ENCODE assay signal across 39 cellular contexts in genomic region chr3:54918516-54918915, GRCh38. TPM values are rescaled to one million over a fixed set of nuclear protein-coding genes. Genes with fewer than 3 reads are reported as not detected.
"Had no signal": no experiment of that assay in that cellular context is flagged by ENCODE, and none has a peak within 500 bp of the region (broad histone marks: within the 10 kb centered on the region; RNA-seq: fewer than 3 reads in every experiment).

No MANE protein-coding gene starts in this region.

- H3K4me3 Mint-ChIP-seq: activated B cell treated with CpG ODN at 0.5 μM for 24 hours; activated CD4-positive, alpha-beta memory T cell treated with anti-CD3 and anti-CD28 coated beads for 36 hours; activated CD4-positive, alpha-beta T cell treated with anti-CD3 and anti-CD28 coated beads, Interleukin-2, amount 10 ng/mL, durations not matched to agents 24 days and 14 days; activated CD8-positive, alpha-beta T cell treated with anti-CD3 and anti-CD28 coated beads for 36 hours; activated naive CD4-positive, alpha-beta T cell treated with anti-CD3 and anti-CD28 coated beads for 36 hours; activated naive CD8-positive, alpha-beta T cell treated with anti-CD3 and anti-CD28 coated beads for 36 hours; activated T-cell treated with anti-CD3 and anti-CD28 coated beads, Interleukin-2, amount 50 U/mL, for 4 hours; activated T-cell treated with anti-CD3 and anti-CD28 coated beads, Interleukin-2, amount 50 U/mL, for 72 hours; activated T-helper 1 cell treated with anti-CD3 and anti-CD28 coated beads, Interleukin-12 subunit alpha, Interleukin-12 subunit beta, Interleukin-2, Interleukin-4 antibody, amounts not matched to agents 30 ng/mL and 10 ng/mL and 1 ng/mL, durations not matched to agents 14 hours and 24 hours and 36 hours; activated T-helper 17 cell treated with anti-CD3 and anti-CD28 coated beads, Interleukin-2, amount 50 U/mL, for 72 hours; T-helper 1 cell treated with Interleukin-12 subunit alpha and Interleukin-12 subunit beta and Interleukin-4 antibody, amounts not matched to agents 30 μg/mL and 1 μg/mL, for 36 hours; T-helper 2 cell treated with Interferon-gamma antibody and Interleukin-4, amounts not matched to agents 5 μg/mL and 100 μg/mL, for 36 hours had no signal

- H3K4me1 ChIP-seq: adrenal gland, body of pancreas, breast epithelium had no signal

- H3K36me3 Mint-ChIP-seq: activated CD4-positive, alpha-beta memory T cell treated with anti-CD3 and anti-CD28 coated beads for 36 hours; activated naive CD4-positive, alpha-beta T cell treated with anti-CD3 and anti-CD28 coated beads, Interleukin-2, amount 50 U/mL, for 72 hours; activated naive CD8-positive, alpha-beta T cell treated with anti-CD3 and anti-CD28 coated beads for 36 hours had no signal

- H3K9me3 Mint-ChIP-seq: activated B cell treated with CpG ODN at 0.5 μM for 24 hours; activated CD4-positive, alpha-beta memory T cell treated with anti-CD3 and anti-CD28 coated beads for 36 hours; activated CD8-positive, alpha-beta T cell treated with anti-CD3 and anti-CD28 coated beads for 36 hours; activated T-helper 1 cell treated with anti-CD3 and anti-CD28 coated beads, Interleukin-12 subunit alpha, Interleukin-12 subunit beta, Interleukin-2, Interleukin-4 antibody, amounts not matched to agents 30 ng/mL and 10 ng/mL and 1 ng/mL, durations not matched to agents 14 hours and 24 hours and 36 hours; T-helper 1 cell treated with Interleukin-12 subunit alpha and Interleukin-12 subunit beta and Interleukin-4 antibody, amounts not matched to agents 30 μg/mL and 1 μg/mL, for 36 hours; T-helper 2 cell treated with Interferon-gamma antibody and Interleukin-4, amounts not matched to agents 5 μg/mL and 100 μg/mL, for 36 hours had no signal

- H3K9me3 ChIP-seq: adrenal gland, body of pancreas, breast epithelium had no signal

- H3K27me3 ChIP-seq: adrenal gland, body of pancreas, brain microvascular endothelial cell, breast epithelium had no signal

- H3K27ac Mint-ChIP-seq: activated B cell treated with CpG ODN at 0.5 μM for 24 hours; activated CD4-positive, alpha-beta memory T cell treated with anti-CD3 and anti-CD28 coated beads for 36 hours; activated CD4-positive, alpha-beta T cell treated with anti-CD3 and anti-CD28 coated beads, Interleukin-2, amount 10 ng/mL, durations not matched to agents 24 days and 14 days; activated CD8-positive, alpha-beta T cell treated with anti-CD3 and anti-CD28 coated beads for 36 hours; activated naive CD4-positive, alpha-beta T cell treated with anti-CD3 and anti-CD28 coated beads for 36 hours; activated naive CD4-positive, alpha-beta T cell treated with anti-CD3 and anti-CD28 coated beads, Interleukin-2, amount 50 U/mL, for 72 hours; activated naive CD8-positive, alpha-beta T cell treated with anti-CD3 and anti-CD28 coated beads for 36 hours; activated T-cell treated with anti-CD3 and anti-CD28 coated beads, Interleukin-2, amount 50 U/mL, for 72 hours; activated T-helper 1 cell treated with anti-CD3 and anti-CD28 coated beads, Interleukin-12 subunit alpha, Interleukin-12 subunit beta, Interleukin-2, Interleukin-4 antibody, amounts not matched to agents 30 ng/mL and 10 ng/mL and 1 ng/mL, durations not matched to agents 14 hours and 24 hours and 36 hours; activated T-helper 17 cell treated with anti-CD3 and anti-CD28 coated beads, Interleukin-2, amount 50 U/mL, for 72 hours; T-helper 1 cell treated with Interleukin-12 subunit alpha and Interleukin-12 subunit beta and Interleukin-4 antibody, amounts not matched to agents 30 μg/mL and 1 μg/mL, for 36 hours; T-helper 2 cell treated with Interferon-gamma antibody and Interleukin-4, amounts not matched to agents 5 μg/mL and 100 μg/mL, for 36 hours had no signal

- H3K27me3 Mint-ChIP-seq: activated B cell treated with CpG ODN at 0.5 μM for 24 hours; activated CD4-positive, alpha-beta memory T cell treated with anti-CD3 and anti-CD28 coated beads for 36 hours; activated CD4-positive, alpha-beta T cell treated with anti-CD3 and anti-CD28 coated beads, Interleukin-2, amount 10 ng/mL, durations not matched to agents 24 days and 14 days; activated CD8-positive, alpha-beta T cell treated with anti-CD3 and anti-CD28 coated beads for 36 hours; activated naive CD8-positive, alpha-beta T cell treated with anti-CD3 and anti-CD28 coated beads for 36 hours; activated T-helper 17 cell treated with anti-CD3 and anti-CD28 coated beads, Interleukin-2, amount 50 U/mL, for 72 hours had no signal

- H3K4me1 Mint-ChIP-seq: activated B cell treated with CpG ODN at 0.5 μM for 24 hours; activated CD4-positive, alpha-beta T cell treated with anti-CD3 and anti-CD28 coated beads, Interleukin-2, amount 10 ng/mL, durations not matched to agents 24 days and 14 days; activated naive CD8-positive, alpha-beta T cell treated with anti-CD3 and anti-CD28 coated beads for 36 hours; activated T-helper 17 cell treated with anti-CD3 and anti-CD28 coated beads, Interleukin-2, amount 50 U/mL, for 72 hours had no signal

- H3K27ac ChIP-seq: adrenal gland, body of pancreas, brain microvascular endothelial cell, breast epithelium, VCaP had no signal

- H3K36me3 ChIP-seq: adrenal gland, brain microvascular endothelial cell, breast epithelium had no signal

- FAIRE-seq: astrocyte, TTC549 had no signal

- H3K4me3 ChIP-seq: adrenal gland, body of pancreas, breast epithelium had no signal

- ATAC-seq: activated CD8-positive, alpha-beta T cell treated with anti-CD3 and anti-CD28 coated beads for 36 hours; activated naive CD4-positive, alpha-beta T cell treated with anti-CD3 and anti-CD28 coated beads, Interleukin-2, amount 50 U/mL, for 72 hours; activated T-cell treated with anti-CD3 and anti-CD28 coated beads, Interleukin-2, amount 50 U/mL, for 4 hours; activated T-cell treated with anti-CD3 and anti-CD28 coated beads, Interleukin-2, amount 50 U/mL, for 72 hours; activated T-helper 17 cell treated with anti-CD3 and anti-CD28 coated beads, Interleukin-2, amount 50 U/mL, for 72 hours; body of pancreas had no signal

- DNase-seq: activated B cell treated with CpG ODN at 0.5 μM for 24 hours; activated CD4-positive, alpha-beta memory T cell treated with anti-CD3 and anti-CD28 coated beads for 36 hours; activated CD4-positive, alpha-beta T cell treated with anti-CD3 and anti-CD28 coated beads for 4 hours; activated CD4-positive, alpha-beta T cell treated with anti-CD3 and anti-CD28 coated beads, Interleukin-2, amount 10 ng/mL, durations not matched to agents 24 days and 14 days; activated CD4-positive, alpha-beta T cell treated with anti-CD3 and anti-CD28 coated beads, Interleukin-2, amount 50 U/mL, for 1 hour; activated CD4-positive, alpha-beta T cell treated with anti-CD3 and anti-CD28 coated beads, Interleukin-2, amount 50 U/mL, for 4 hours; activated CD4-positive, CD25-positive, alpha-beta regulatory T cell treated with anti-CD3 and anti-CD28 coated beads, Interleukin-2, amount 50 U/mL, for 72 hours; activated CD8-positive, alpha-beta memory T cell treated with anti-CD3 and anti-CD28 coated beads, Interleukin-2, amount 50 U/mL, for 4 hours; activated CD8-positive, alpha-beta T cell treated with anti-CD3 and anti-CD28 coated beads for 36 hours; activated effector memory CD4-positive, alpha-beta T cell treated with anti-CD3 and anti-CD28 coated beads, Interleukin-2, amount 50 U/mL, for 16 hours; activated gamma-delta T cell treated with Interleukin-2 at 50 U/mL for 16 hours; activated naive CD4-positive, alpha-beta T cell; activated naive CD4-positive, alpha-beta T cell treated with anti-CD3 and anti-CD28 coated beads for 36 hours; activated naive CD4-positive, alpha-beta T cell treated with anti-CD3 and anti-CD28 coated beads, Interleukin-2, amount 50 U/mL, for 16 hours; activated naive CD8-positive, alpha-beta T cell treated with anti-CD3 and anti-CD28 coated beads for 36 hours; activated T-cell treated with anti-CD3 and anti-CD28 coated beads for 4 hours; activated T-cell treated with anti-CD3 and anti-CD28 coated beads, Interleukin-2, amount 50 U/mL, for 1 hour; activated T-cell treated with anti-CD3 and anti-CD28 coated beads, Interleukin-2, amount 50 U/mL, for 4 hours; activated T-cell treated with anti-CD3 and anti-CD28 coated beads, Interleukin-2, amount 50 U/mL, for 72 hours; adrenal gland; amniotic stem cell; aorta; body of pancreas; brain microvascular endothelial cell; central memory CD4-positive, alpha-beta T cell; T-helper 1 cell; T-helper 2 cell; T-helper 9 cell had no signal

RNA-seq across cellular contexts. Expression of gene LRTM1, which starts 9.3 kb away (rescaled TPM):
- total RNA-seq: activated B cell treated with CpG ODN at 0.5 μM for 24 hours; activated CD4-positive, alpha-beta memory T cell treated with anti-CD3 and anti-CD28 coated beads for 36 hours; activated CD4-positive, alpha-beta T cell treated with anti-CD3 and anti-CD28 coated beads, Interleukin-2, amount 10 ng/mL, durations not matched to agents 24 days and 14 days; activated CD8-positive, alpha-beta memory T cell treated with anti-CD3 and anti-CD28 coated beads for 36 hours; activated CD8-positive, alpha-beta T cell treated with anti-CD3 and anti-CD28 coated beads for 36 hours; activated naive CD4-positive, alpha-beta T cell treated with anti-CD3 and anti-CD28 coated beads for 36 hours; activated naive CD4-positive, alpha-beta T cell treated with anti-CD3 and anti-CD28 coated beads, Interleukin-2, amount 50 U/mL, for 72 hours; activated naive CD8-positive, alpha-beta T cell treated with anti-CD3 and anti-CD28 coated beads for 36 hours; activated T-cell treated with anti-CD3 and anti-CD28 coated beads, Interleukin-2, amount 50 U/mL, for 4 hours; activated T-cell treated with anti-CD3 and anti-CD28 coated beads, Interleukin-2, amount 50 U/mL, for 72 hours; activated T-helper 1 cell treated with anti-CD3 and anti-CD28 coated beads, Interleukin-12 subunit alpha, Interleukin-12 subunit beta, Interleukin-2, Interleukin-4 antibody, amounts not matched to agents 30 ng/mL and 10 ng/mL and 1 ng/mL, durations not matched to agents 14 hours and 24 hours and 36 hours; activated T-helper 17 cell treated with anti-CD3 and anti-CD28 coated beads, Interleukin-2, amount 50 U/mL, for 72 hours; adrenal gland; aorta; astrocyte; body of pancreas; breast epithelium; cardiac septum had no signal
- polyA plus RNA-seq: aorta had no signal
